In the genomic region with DNA sequence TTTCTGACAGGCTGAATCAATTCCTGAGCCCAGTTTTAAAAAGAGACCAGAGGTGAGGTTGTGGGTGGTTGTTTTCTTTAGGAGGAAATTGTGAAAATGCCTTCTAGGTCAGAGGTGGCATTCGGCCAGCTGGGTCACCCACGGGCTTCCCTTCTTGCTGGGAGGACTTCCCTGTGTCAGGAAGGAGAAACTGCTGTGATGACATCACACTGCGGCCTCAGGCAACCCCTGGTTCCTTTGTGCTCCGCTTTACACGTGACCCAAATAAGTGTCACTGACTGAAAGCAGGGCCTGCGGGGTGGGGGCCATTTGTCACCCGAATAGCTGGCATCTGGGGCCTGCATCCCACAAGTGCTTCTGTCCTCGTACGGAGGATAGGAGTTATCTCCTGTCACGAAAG, we compare ENCODE assay signal across 9 cellular contexts. TPM values are rescaled to one million over a fixed set of nuclear protein-coding genes. Genes with fewer than 3 reads are reported as not detected.
DNase-seq lines count a peak whose midpoint lies in the region; ATAC-seq and TF ChIP-seq lines count a peak whose summit lies in the region.
"Had no signal": no experiment of that assay in that cellular context is flagged by ENCODE, and none has a peak within 500 bp of the region (broad histone marks: within the 10 kb centered on the region; RNA-seq: fewer than 3 reads in every experiment).

No MANE protein-coding gene starts in this region.

- H3K36me3 Mint-ChIP-seq in natural killer cell treated with Interleukin-12 subunit alpha and Interleukin-12 subunit beta and Interleukin-15 and Interleukin-18, amount 100 ng/mL, for 72 hours = no peaks in the 10 kb centered on the region

- H3K4me1 Mint-ChIP-seq in natural killer cell treated with Interleukin-12 subunit alpha and Interleukin-12 subunit beta and Interleukin-15 and Interleukin-18, amount 100 ng/mL, for 72 hours (ENCODE audit: low read depth in 2 of 2) = peaks cover 22 to 23% of the 10 kb centered on the region in 2 donors

- H3K27ac ChIP-seq in PC-3 (ENCODE audit: low read length) = no peak overlapping the region

- ATAC-seq in natural killer cell treated with Interleukin-12 subunit alpha and Interleukin-12 subunit beta and Interleukin-15 and Interleukin-18, amount 100 ng/mL, for 72 hours = peak; percentile 38 to 65
- ATAC-seq in PC-3 (no peak), GM18909 (IDR thresholded peaks at IDR 0.05; ENCODE audit: poor library complexity, unreplicated experiment) (no peak)

- H3K9ac ChIP-seq in PC-3 (ENCODE audit: low read length) = no peak overlapping the region

- peak; percentile 73 for DNase-seq in AG20443 (ENCODE audit: low spot score)
- DNase-seq in NOMO-1 treated with DMSO at 0.1 percent for 48 hours (lab: John Stamatoyannopoulos, UW; ENCODE audit: unreplicated experiment) = peak; percentile 75
- peak; percentile 66 for DNase-seq in epithelial cell of esophagus (ENCODE audit: low read depth)
- no peak for DNase-seq in natural killer cell treated with Interleukin-12 subunit alpha and Interleukin-12 subunit beta and Interleukin-15 and Interleukin-18, amount 100 ng/mL, for 72 hours (ENCODE audit: low spot score)
- no peak for DNase-seq in activated T-cell treated with anti-CD3 and anti-CD28 coated beads, Interleukin-2, amount 50 U/mL, for 1 hour
- no peak for DNase-seq in activated CD8-positive, alpha-beta memory T cell treated with anti-CD3 and anti-CD28 coated beads, Interleukin-2, amount 50 U/mL, for 4 hours
- DNase-seq in PC-3 = no peak
- DNase-seq: activated T-cell treated with anti-CD3 and anti-CD28 coated beads, Interleukin-2, amount 50 U/mL, for 48 hours had no signal

- POLR2A ChIA-PET in PC-3 (lab: Charles Lee; ENCODE audit: unreplicated experiment) = no interaction called here

- H3K4me3 Mint-ChIP-seq in natural killer cell treated with Interleukin-12 subunit alpha and Interleukin-12 subunit beta and Interleukin-15 and Interleukin-18, amount 100 ng/mL, for 72 hours = no peak overlapping the region

- no peaks in the 10 kb centered on the region for H3K36me3 ChIP-seq in PC-3 (ENCODE audit: low read depth, low read length)

- no peak overlapping the region for H2AFZ ChIP-seq in PC-3 (ENCODE audit: low read length)

- H3K4me3 ChIP-seq in epithelial cell of esophagus (ENCODE audit: low read length) = no peak overlapping the region
- no peak overlapping the region for H3K4me3 ChIP-seq in PC-3 (ENCODE audit: low read length)

- H3K9me2 ChIP-seq in PC-3 (replicated peaks; ENCODE audit: low read length) = no peaks in the 10 kb centered on the region

- H3K27me3 Mint-ChIP-seq in natural killer cell treated with Interleukin-12 subunit alpha and Interleukin-12 subunit beta and Interleukin-15 and Interleukin-18, amount 100 ng/mL, for 72 hours = no peaks in the 10 kb centered on the region

- H3K4me1 ChIP-seq in PC-3 (ENCODE audit: insufficient read depth, low read length) = no peaks in the 10 kb centered on the region

- H3K4me2 ChIP-seq in PC-3 (ENCODE audit: low read length) = no peak overlapping the region

- no peaks in the 10 kb centered on the region for H3K9me3 ChIP-seq in PC-3 (ENCODE audit: low read length)

- no peaks in the 10 kb centered on the region for H3K27me3 ChIP-seq in PC-3 (ENCODE audit: low read length)

- CTCF ChIA-PET in PC-3 (lab: Charles Lee) = no interaction called here

- no TSS peak for BruUV-seq in PC-3 (replicated peaks; lab: Mats Ljungman, UMichigan)

- H4K20me1 ChIP-seq in PC-3 (ENCODE audit: low read length) = no peaks in the 10 kb centered on the region

- no peak for TF ChIP-seq CTCF in epithelial cell of esophagus (IDR thresholded peaks at IDR 0.05; ENCODE audit: insufficient read depth, low read depth, low read length, missing control alignments)
- TF ChIP-seq CTCF in PC-3 (conservative IDR thresholded peaks at IDR 0.05; ENCODE audit: low read depth, low read length) = no peak

- peak overlapping the region in 1 of 2 donors; percentile 83 for H3K27ac Mint-ChIP-seq in natural killer cell treated with Interleukin-12 subunit alpha and Interleukin-12 subunit beta and Interleukin-15 and Interleukin-18, amount 100 ng/mL, for 72 hours

- no peaks in the 10 kb centered on the region for H3F3A ChIP-seq in PC-3 (ENCODE audit: low read length, unreplicated experiment)

- intact Hi-C loops in PC-3 (cut with micrococcal nuclease) = no loop called here

- no peaks in the 10 kb centered on the region for H3K9me3 Mint-ChIP-seq in natural killer cell treated with Interleukin-12 subunit alpha and Interleukin-12 subunit beta and Interleukin-15 and Interleukin-18, amount 100 ng/mL, for 72 hours

- no peaks in the 10 kb centered on the region for H3K79me2 ChIP-seq in PC-3 (ENCODE audit: low read length)

RNA-seq across cellular contexts. Expression of a gene that starts 39.7 kb away (rescaled TPM):
- total RNA-seq in natural killer cell treated with Interleukin-12 subunit alpha and Interleukin-12 subunit beta and Interleukin-15 and Interleukin-18, amount 100 ng/mL, for 72 hours = not detected
- total RNA-seq in PC-3 (2014; rRNA removed) = 2.0 TPM in 1 of 2 replicates, not detected in the other

RNA-seq across cellular contexts. Expression of a gene that starts 43.3 kb away (rescaled TPM):
- 10 to 100 TPM in 1 of 2 donors, 1 to 10 TPM in 1; 5.6 to 20.1 TPM for total RNA-seq in natural killer cell treated with Interleukin-12 subunit alpha and Interleukin-12 subunit beta and Interleukin-15 and Interleukin-18, amount 100 ng/mL, for 72 hours
- total RNA-seq in PC-3 (2014; rRNA removed) = 7.7 and 9.3 TPM in 2 replicates

Comparison
In these comparisons a context has a peak if more than half of its experiments do, and no peak if none do; other contexts are left out.
1. DNase-seq: peak in AG20443 (single experiment), NOMO-1 treated with DMSO at 0.1 percent for 48 hours (single experiment) and epithelial cell of esophagus (single experiment); none in natural killer cell treated with Interleukin-12 subunit alpha and Interleukin-12 subunit beta and Interleukin-15 and Interleukin-18, amount 100 ng/mL, for 72 hours (single experiment), activated T-cell treated with anti-CD3 and anti-CD28 coated beads, Interleukin-2, amount 50 U/mL, for 1 hour (single experiment), activated CD8-positive, alpha-beta memory T cell treated with anti-CD3 and anti-CD28 coated beads, Interleukin-2, amount 50 U/mL, for 4 hours (single experiment) and PC-3 (single experiment).
2. ATAC-seq: peak in natural killer cell treated with Interleukin-12 subunit alpha and Interleukin-12 subunit beta and Interleukin-15 and Interleukin-18, amount 100 ng/mL, for 72 hours (2 of 2); none in PC-3 (single experiment) and GM18909 (single experiment).